In genomic region chr5:141223112-141223783, GRCh38 we compare ENCODE assay signal across 8 cellular contexts. TPM values are rescaled to one million over a fixed set of nuclear protein-coding genes. Genes with fewer than 3 reads are reported as not detected.
DNase-seq lines count a peak whose midpoint lies in the region; ATAC-seq and TF ChIP-seq lines count a peak whose summit lies in the region.

TSS of gene PCDHB14 (plus strand) at chr5:141223343. CDS start at chr5:141223506, 163 bp downstream.

- no peaks in the 10 kb centered on the region for H3K4me1 ChIP-seq in ascending aorta

- H3K9me3 ChIP-seq in ascending aorta = peaks cover 73 to 98% of the 10 kb centered on the region in 2 donors

- H3K4me3 ChIP-seq in ascending aorta = peak within 1 kb of the TSS; percentile 22 to 43

- no peak for TF ChIP-seq CTCF in ascending aorta (IDR thresholded peaks at IDR 0.05)

- no peaks in the 10 kb centered on the region for H3K27me3 ChIP-seq in ascending aorta

- DNase-seq in NCI-H524 (lab: John Stamatoyannopoulos, UW) (peak; percentile 34 to 75), NCI-H524 treated with DMSO at 0.1 percent for 48 hours (lab: John Stamatoyannopoulos, UW) (no peak), NCI-H1105 treated with DMSO at 0.1 percent for 48 hours (lab: John Stamatoyannopoulos, UW) (peak; percentile 58), ascending aorta (ENCODE audit: low spot score in 2 of 2) (no peak), medulla oblongata (ENCODE audit: extremely low spot score) (peak; percentile 9), NCI-H510A treated with DMSO at 0.1 percent for 48 hours (lab: John Stamatoyannopoulos, UW) (no peak)

- ATAC-seq in HG03378 (IDR thresholded peaks at IDR 0.05; ENCODE audit: unreplicated experiment) (no peak), HG02571 (IDR thresholded peaks at IDR 0.05; ENCODE audit: unreplicated experiment) (no peak)

- no peak within 1 kb of the TSS for H3K27ac ChIP-seq in ascending aorta

- intact Hi-C loops in ascending aorta (cut with DNase I) = no loop called here

- H3K36me3 ChIP-seq in ascending aorta = peaks cover 0 to 7% of the 10 kb centered on the region in 2 donors

RNA-seq across cellular contexts. Expression of gene PCDHB14, which starts in this region (rescaled TPM):
- 10.6 TPM for total RNA-seq in ascending aorta

Comparison
In these comparisons a context has a peak if more than half of its experiments do, and no peak if none do; other contexts are left out.
1. DNase-seq: peak in NCI-H524 (2 of 2), NCI-H1105 treated with DMSO at 0.1 percent for 48 hours (single experiment) and medulla oblongata (single experiment); none in NCI-H524 treated with DMSO at 0.1 percent for 48 hours (single experiment), ascending aorta (0 of 2) and NCI-H510A treated with DMSO at 0.1 percent for 48 hours (single experiment).